ENCODE assay signal across 32 cellular contexts in genomic region chr13:50609016-50609415, GRCh38.
"Had no signal": no experiment of that assay in that cellular context is flagged by ENCODE, and none has a peak within 500 bp of the region (broad histone marks: within the 10 kb centered on the region; RNA-seq: fewer than 3 reads in every experiment).

No MANE protein-coding gene starts in this region.

- DNase-seq: naive thymus-derived CD4-positive, alpha-beta T cell; natural killer cell; nephron progenitor cell; nucleus accumbens; pancreas; retina; right lobe of liver; sigmoid colon; spleen; stimulated activated CD4-positive, alpha-beta T cell treated with anti-CD3 and anti-CD28 coated beads, Interleukin-12 subunit alpha, Interleukin-12 subunit beta, amount 100 ng/mL, for 4 hours; stimulated activated CD4-positive, alpha-beta T cell treated with anti-CD3 and anti-CD28 coated beads, Interleukin-1b, Interleukin-23, amount 100 ng/mL, for 48 hours; stimulated activated CD4-positive, alpha-beta T cell treated with anti-CD3 and anti-CD28 coated beads, Interleukin-4, amount 100 ng/mL, for 1 hour; stimulated activated CD4-positive, alpha-beta T cell treated with anti-CD3 and anti-CD28 coated beads, Interleukin-4, amount 100 ng/mL, for 4 hours; stimulated activated CD8-positive, alpha-beta memory T cell treated with anti-CD3 and anti-CD28 coated beads, Interleukin-4, amount 100 ng/mL, for 48 hours; stimulated activated naive CD4-positive, alpha-beta T cell; stimulated activated naive CD8-positive, alpha-beta T cell treated with anti-CD3 and anti-CD28 coated beads, Interleukin-15, amount 100 ng/mL, for 72 hours; stimulated activated naive CD8-positive, alpha-beta T cell treated with anti-CD3 and anti-CD28 coated beads, Interleukin-15, Interleukin-2, amounts not matched to agents 100 U/mL and 50 U/mL, for 24 hours; substantia nigra; testis; tibial artery; transverse colon; upper lobe of right lung had no signal

- H3K27me3 Mint-ChIP-seq: stimulated activated memory B cell treated with anti-CD40 and anti-IgM and Interleukin-4, amounts not matched to agents 10 μg/mL and 1 μg/mL and 100 μg/mL, for 72 hours had no signal

- FAIRE-seq: pancreas had no signal

- H3K36me3 ChIP-seq: neutrophil, pancreas, prostate gland, right atrium auricular region, right lobe of liver, sigmoid colon, spleen, suprapubic skin, tibial artery, transverse colon, upper lobe of right lung, vagina had no signal

- H3K27ac Mint-ChIP-seq: naive thymus-derived CD4-positive, alpha-beta T cell; natural killer cell; nephron progenitor cell; stimulated activated naive CD8-positive, alpha-beta T cell treated with anti-CD3 and anti-CD28 coated beads, Interleukin-15, amount 100 ng/mL, for 72 hours; type B pancreatic cell had no signal

- H3K36me3 Mint-ChIP-seq: natural killer cell; stimulated activated memory B cell treated with anti-CD40 and anti-IgM and Interleukin-4, amounts not matched to agents 10 μg/mL and 1 μg/mL and 100 μg/mL, for 72 hours; type B pancreatic cell had no signal

- H3K27me3 ChIP-seq: neutrophil, pancreas, right atrium auricular region, right lobe of liver, sigmoid colon, spleen, suprapubic skin, testis, tibial artery, transverse colon, upper lobe of right lung, vagina had no signal

- H3K9me3 Mint-ChIP-seq: natural killer cell; nephron progenitor cell; neural crest cell; stimulated activated memory B cell treated with anti-CD40 and anti-IgM and Interleukin-4, amounts not matched to agents 10 μg/mL and 1 μg/mL and 100 μg/mL, for 72 hours; stimulated activated naive CD8-positive, alpha-beta T cell treated with anti-CD3 and anti-CD28 coated beads, Interleukin-15, amount 100 ng/mL, for 72 hours; type B pancreatic cell had no signal

- H3K9me3 ChIP-seq: neutrophil, pancreas, prostate gland, right atrium auricular region, right lobe of liver, sigmoid colon, spleen, suprapubic skin, testis, tibial artery, transverse colon, upper lobe of right lung, vagina had no signal

- H3K4me1 ChIP-seq: pancreas, prostate gland, right atrium auricular region, right lobe of liver, sigmoid colon, suprapubic skin, testis, tibial artery, transverse colon, upper lobe of right lung, vagina had no signal

- H3K27ac ChIP-seq: neutrophil, pancreas, prostate gland, right atrium auricular region, right lobe of liver, sigmoid colon, skin epidermis, spleen, suprapubic skin, testis, tibial artery, transverse colon, upper lobe of right lung, vagina had no signal

- ATAC-seq: naive thymus-derived CD4-positive, alpha-beta T cell; natural killer cell; pancreas; right lobe of liver; stimulated activated memory B cell treated with anti-CD40 and anti-IgM and Interleukin-4, amounts not matched to agents 10 μg/mL and 1 μg/mL and 100 μg/mL, for 72 hours; stimulated activated naive CD8-positive, alpha-beta T cell treated with anti-CD3 and anti-CD28 coated beads, Interleukin-15, amount 100 ng/mL, for 72 hours; stimulated activated naive CD8-positive, alpha-beta T cell treated with anti-CD3 and anti-CD28 coated beads, Interleukin-15, Interleukin-2, amounts not matched to agents 100 U/mL and 50 U/mL, for 24 hours; upper lobe of right lung had no signal

- H3K4me2 ChIP-seq: smooth muscle cell had no signal

- H3K4me3 Mint-ChIP-seq: naive thymus-derived CD4-positive, alpha-beta T cell; natural killer cell; nephron progenitor cell; neural crest cell; stimulated activated memory B cell treated with anti-CD40 and anti-IgM and Interleukin-4, amounts not matched to agents 10 μg/mL and 1 μg/mL and 100 μg/mL, for 72 hours; stimulated activated naive CD8-positive, alpha-beta T cell treated with anti-CD3 and anti-CD28 coated beads, Interleukin-15, amount 100 ng/mL, for 72 hours; type B pancreatic cell had no signal

- H3K4me1 Mint-ChIP-seq: natural killer cell had no signal

- H3K4me3 ChIP-seq: pancreas, prostate gland, right atrium auricular region, right lobe of liver, sigmoid colon, skin epidermis, smooth muscle cell, spleen, suprapubic skin, testis, tibial artery, transverse colon, upper lobe of right lung, vagina had no signal
